ENCODE assay signal across 15 cellular contexts in genomic region chr1:23526329-23527041, GRCh38. TPM values are rescaled to one million over a fixed set of nuclear protein-coding genes. Genes with fewer than 3 reads are reported as not detected.
DNase-seq lines count a peak whose midpoint lies in the region; ATAC-seq and TF ChIP-seq lines count a peak whose summit lies in the region.
"Had no signal": no experiment of that assay in that cellular context is flagged by ENCODE, and none has a peak within 500 bp of the region (broad histone marks: within the 10 kb centered on the region; RNA-seq: fewer than 3 reads in every experiment).

No MANE protein-coding gene starts in this region.

- H3K27ac Mint-ChIP-seq in stimulated activated naive CD8-positive, alpha-beta T cell treated with anti-CD3 and anti-CD28 coated beads, Interleukin-15, Interleukin-2, amounts not matched to agents 100 ng/mL and 50 ng/mL, for 24 hours, result no peak overlapping the region
- peak overlapping the region; percentile 87 for H3K27ac Mint-ChIP-seq in activated B cell treated with CpG ODN at 0.5 μM for 24 hours
- H3K27ac Mint-ChIP-seq: GM23338 had no signal

- no peak for TF ChIP-seq EP300 in upper lobe of left lung (IDR thresholded peaks at IDR 0.05)

- intact Hi-C loops in activated B cell treated with CpG ODN at 0.5 μM for 24 hours (cut with micrococcal nuclease), result no loop called here
- intact Hi-C loops in mucosa of descending colon (cut with DNase I, micrococcal nuclease), result no loop called here

- CTCF ChIA-PET in activated B cell treated with CpG ODN at 0.5 μM for 24 hours (lab: Charles Lee), result interaction anchor here (1.6 to 8.8 kb wide), 3 partner anchors 13 to 29 kb away, joined by 6 to 94 read pairs (median 74); no protein-coding TSS in a partner anchor

- H3K4me3 ChIP-seq in mucosa of descending colon, result no peak overlapping the region
- no peak overlapping the region for H3K4me3 ChIP-seq in upper lobe of left lung
- H3K4me3 ChIP-seq: gastroesophageal sphincter, GM23338, right atrium auricular region had no signal

- H3K4me1 ChIP-seq in mucosa of descending colon (ENCODE audit: low read depth) (peaks cover 68% of the 10 kb centered on the region), upper lobe of left lung (peaks cover 24 to 63% (median 53%) of the 10 kb centered on the region in 4 donors)

- no peak for DNase-seq in stimulated activated naive CD8-positive, alpha-beta T cell treated with anti-CD3 and anti-CD28 coated beads, Interleukin-15, Interleukin-2, amounts not matched to agents 100 U/mL and 50 U/mL, for 24 hours
- DNase-seq in activated B cell treated with CpG ODN at 0.5 μM for 24 hours (no peak), mucosa of descending colon (peak in 2 of 3 donors; percentile 49 to 53), upper lobe of left lung (no peak), Ammon's horn (ENCODE audit: low spot score) (no peak)
- DNase-seq: GDM1; NCI-H187 treated with DMSO at 0.1 percent for 48 hours; stimulated activated CD4-positive, alpha-beta T cell treated with anti-CD3 and anti-CD28 coated beads, Interleukin-4, amount 100 ng/mL, for 1 hour; stimulated activated naive CD4-positive, alpha-beta T cell had no signal

- no peak for TF ChIP-seq CTCF in activated B cell treated with CpG ODN at 0.5 μM for 24 hours (IDR thresholded peaks at IDR 0.05)
- TF ChIP-seq CTCF in mucosa of descending colon (IDR thresholded peaks at IDR 0.05), result no peak
- TF ChIP-seq CTCF in upper lobe of left lung (IDR thresholded peaks at IDR 0.05), result no peak

- H3K36me3 ChIP-seq in mucosa of descending colon (ENCODE audit: low read depth), result no peaks in the 10 kb centered on the region
- no peaks in the 10 kb centered on the region for H3K36me3 ChIP-seq in upper lobe of left lung
- H3K36me3 ChIP-seq: gastroesophageal sphincter, right atrium auricular region had no signal

- TF ChIP-seq POLR2A in upper lobe of left lung (IDR thresholded peaks at IDR 0.05), result no peak
- TF ChIP-seq POLR2A in GM18505 (IDR thresholded peaks at IDR 0.05; ENCODE audit: borderline replicate concordance, extremely low read depth, insufficient read depth, insufficient read length), result no peak

- POLR2A ChIA-PET in activated B cell treated with CpG ODN at 0.5 μM for 24 hours (lab: Charles Lee), result interaction anchor here (1.0 to 2.5 kb wide), 4 partner anchors 13 to 182 kb away, joined by 4 to 33 read pairs (median 9); partner anchors contain the start of gene HNRNPR

- 95 to 96% methylated on average over 4 to 8 of the region's 8 CpGs for WGBS in upper lobe of left lung, 2 donors

- no peak for ATAC-seq in stimulated activated naive CD8-positive, alpha-beta T cell treated with anti-CD3 and anti-CD28 coated beads, Interleukin-15, Interleukin-2, amounts not matched to agents 100 U/mL and 50 U/mL, for 24 hours
- ATAC-seq in activated B cell treated with CpG ODN at 0.5 μM for 24 hours (ENCODE audit: low read depth) (no peak), mucosa of descending colon (no peak), upper lobe of left lung (ENCODE audit: low FRiP score in 2 of 2) (no peak), GM18505 (IDR thresholded peaks at IDR 0.05; ENCODE audit: unreplicated experiment) (no peak), GM19395 (IDR thresholded peaks at IDR 0.05; ENCODE audit: unreplicated experiment) (no peak)
- ATAC-seq: gastroesophageal sphincter, GM23338 had no signal

- H3K4me3 Mint-ChIP-seq in stimulated activated naive CD8-positive, alpha-beta T cell treated with anti-CD3 and anti-CD28 coated beads, Interleukin-15, Interleukin-2, amounts not matched to agents 100 ng/mL and 50 ng/mL, for 24 hours, result peak overlapping the region; percentile 35
- H3K4me3 Mint-ChIP-seq in activated B cell treated with CpG ODN at 0.5 μM for 24 hours, result peak overlapping the region; percentile 64
- H3K4me3 Mint-ChIP-seq: GM23338 had no signal

- no peaks in the 10 kb centered on the region for H3K27me3 Mint-ChIP-seq in stimulated activated naive CD8-positive, alpha-beta T cell treated with anti-CD3 and anti-CD28 coated beads, Interleukin-15, Interleukin-2, amounts not matched to agents 100 ng/mL and 50 ng/mL, for 24 hours
- H3K27me3 Mint-ChIP-seq in activated B cell treated with CpG ODN at 0.5 μM for 24 hours, result no peaks in the 10 kb centered on the region

- peak overlapping the region in 3 of 4 donors; percentile 34 to 82 (median 62) for H3K27ac ChIP-seq in upper lobe of left lung
- H3K27ac ChIP-seq: gastroesophageal sphincter, right atrium auricular region had no signal

- no peaks in the 10 kb centered on the region for H3K9me3 ChIP-seq in mucosa of descending colon
- H3K9me3 ChIP-seq in upper lobe of left lung, result no peaks in the 10 kb centered on the region
- H3K9me3 ChIP-seq: gastroesophageal sphincter, right atrium auricular region had no signal

- peaks cover 19% of the 10 kb centered on the region for H3K36me3 Mint-ChIP-seq in stimulated activated naive CD8-positive, alpha-beta T cell treated with anti-CD3 and anti-CD28 coated beads, Interleukin-15, Interleukin-2, amounts not matched to agents 100 ng/mL and 50 ng/mL, for 24 hours (ENCODE audit: low read depth)
- peaks cover 2% of the 10 kb centered on the region for H3K36me3 Mint-ChIP-seq in activated B cell treated with CpG ODN at 0.5 μM for 24 hours (ENCODE audit: low read depth)

- H3K9me3 Mint-ChIP-seq in stimulated activated naive CD8-positive, alpha-beta T cell treated with anti-CD3 and anti-CD28 coated beads, Interleukin-15, Interleukin-2, amounts not matched to agents 100 ng/mL and 50 ng/mL, for 24 hours, result no peaks in the 10 kb centered on the region
- no peaks in the 10 kb centered on the region for H3K9me3 Mint-ChIP-seq in activated B cell treated with CpG ODN at 0.5 μM for 24 hours
- H3K9me3 Mint-ChIP-seq: GM23338 had no signal

- peaks cover 86% of the 10 kb centered on the region for H3K4me1 Mint-ChIP-seq in stimulated activated naive CD8-positive, alpha-beta T cell treated with anti-CD3 and anti-CD28 coated beads, Interleukin-15, Interleukin-2, amounts not matched to agents 100 ng/mL and 50 ng/mL, for 24 hours (ENCODE audit: low read depth)
- H3K4me1 Mint-ChIP-seq in activated B cell treated with CpG ODN at 0.5 μM for 24 hours, result peaks cover 87% of the 10 kb centered on the region

- H3K27me3 ChIP-seq in upper lobe of left lung, result no peaks in the 10 kb centered on the region
- H3K27me3 ChIP-seq: right atrium auricular region had no signal

RNA-seq across cellular contexts. Expression of gene E2F2, which starts 4.5 kb away (rescaled TPM):
- total RNA-seq in activated B cell treated with CpG ODN at 0.5 μM for 24 hours (2.4 and 3.4 TPM in 2 replicates), mucosa of descending colon (10 to 100 TPM in 2 of 3 donors, 1 to 10 TPM in 1; 8.6 to 18.0 (median 14.5) TPM), upper lobe of left lung (1 to 10 TPM in 5 of 6 donors, under 1 TPM in 1; 0.69 to 1.9 (median 1.1) TPM)

RNA-seq across cellular contexts. Expression of gene ID3, which starts 32.8 kb away (rescaled TPM):
- total RNA-seq in activated B cell treated with CpG ODN at 0.5 μM for 24 hours (195 and 205 TPM in 2 replicates), mucosa of descending colon (100 to 1,000 TPM in 2 of 3 donors, 10 to 100 TPM in 1; 83.0 to 316 (median 121) TPM), upper lobe of left lung (100 to 1,000 TPM in 4 of 6 donors, 10 to 100 TPM in 2; 75.4 to 269 (median 135) TPM)

RNA-seq across cellular contexts. Expression of gene ASAP3, which starts 42.5 kb away (rescaled TPM):
- total RNA-seq in activated B cell treated with CpG ODN at 0.5 μM for 24 hours, result 1.9 and 3.1 TPM in 2 replicates
- total RNA-seq in mucosa of descending colon, result 10 to 100 TPM; 31.2 to 38.8 (median 37.8) TPM
- 10 to 100 TPM; 29.5 to 47.2 (median 41.8) TPM for total RNA-seq in upper lobe of left lung

Comparison
In these comparisons a context has a peak if more than half of its experiments do, and no peak if none do; other contexts are left out.
1. DNase-seq: peak in mucosa of descending colon (2 of 3); none in stimulated activated naive CD8-positive, alpha-beta T cell treated with anti-CD3 and anti-CD28 coated beads, Interleukin-15, Interleukin-2, amounts not matched to agents 100 U/mL and 50 U/mL, for 24 hours (single experiment), activated B cell treated with CpG ODN at 0.5 μM for 24 hours (single experiment), upper lobe of left lung (0 of 2) and Ammon's horn (single experiment).